ENCODE assay signal across 1 cellular context in the genomic region with DNA sequence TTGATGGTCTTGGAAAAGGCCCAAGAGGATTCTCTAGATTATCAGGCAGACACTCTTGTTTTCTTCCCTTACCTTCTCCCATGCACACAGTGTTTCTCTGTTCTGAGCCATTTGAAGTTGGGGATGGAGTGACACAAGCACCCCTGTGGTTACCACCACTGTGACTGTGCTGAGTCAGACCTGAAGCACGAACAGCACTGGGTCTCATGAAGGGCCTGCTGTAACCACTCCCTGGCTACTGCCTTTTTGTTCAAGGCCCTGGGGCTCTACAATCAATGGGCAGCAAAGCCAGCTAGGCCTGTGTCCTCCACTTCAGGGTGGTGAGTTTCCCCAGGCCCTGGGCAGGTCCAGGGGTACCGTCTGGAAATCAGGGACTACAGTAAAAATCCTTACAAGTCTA.
TF ChIP-seq lines count a peak whose summit lies in the region.

No MANE protein-coding gene starts in this region.

TF ChIP-seq in HCT116, 20 proteins besides CTCF, POLR2A, EP300 and RAD21 (continued from another document):
- peak; percentile 29 for TF ChIP-seq FOSL1 (IDR thresholded peaks at IDR 0.05; ENCODE audit: low read depth)
- TF ChIP-seq SIN3A (IDR thresholded peaks at IDR 0.05; ENCODE audit: low read depth) = no peak
- TF ChIP-seq POLR2AphosphoS5 (IDR thresholded peaks at IDR 0.05; ENCODE audit: low read depth, low read length) = no peak
